Comparison of ENCODE assay signal across 12 cellular contexts in genomic region chr19:13121551-13122274, GRCh38. TPM values are rescaled to one million over a fixed set of nuclear protein-coding genes. Genes with fewer than 3 reads are reported as not detected.
A peak's percentile ranks its signal among the peaks of the same experiment; 100 is the strongest.
DNase-seq lines count a peak whose midpoint lies in the region; TF ChIP-seq lines count a peak whose summit lies in the region.
"Had no signal": no experiment of that assay in that cellular context is flagged by ENCODE, and none has a peak within 500 bp of the region (broad histone marks: within the 10 kb centered on the region; RNA-seq: fewer than 3 reads in every experiment).

No MANE protein-coding gene starts in this region.

- H3K4me2 ChIP-seq in fibroblast of lung (ENCODE audit: extremely low read depth, insufficient read depth, low read length), result no peak overlapping the region

- H3K27ac ChIP-seq in WERI-Rb-1 (peak overlapping the region; percentile 74), fibroblast of lung (ENCODE audit: insufficient read depth, low read length) (peak overlapping the region; percentile 39)
- H3K27ac ChIP-seq: transverse colon had no signal

- H3K36me3 ChIP-seq in WERI-Rb-1 (peaks cover 52% of the 10 kb centered on the region), fibroblast of lung (ENCODE audit: control insufficient read depth, insufficient read depth, low read length) (peaks cover 6% of the 10 kb centered on the region)
- H3K36me3 ChIP-seq: transverse colon had no signal

- CTCF ChIA-PET in activated CD4-positive, alpha-beta T cell treated with anti-CD3 and anti-CD28 coated beads, Interleukin-2, amount 10 ng/mL, durations not matched to agents 7 days and 5 days (lab: Charles Lee), result interaction anchor here (1.5 to 1.8 kb wide), 2 partner anchors 17 to 28 kb away, joined by 4 to 5 read pairs; partner anchors contain the start of genes IER2 and STX10

- H3K4me3 Mint-ChIP-seq in activated CD4-positive, alpha-beta T cell treated with anti-CD3 and anti-CD28 coated beads, Interleukin-2, amount 10 ng/mL, durations not matched to agents 7 days and 5 days, result no peak overlapping the region

- peak overlapping the region; percentile 20 for H3K27ac Mint-ChIP-seq in activated CD4-positive, alpha-beta T cell treated with anti-CD3 and anti-CD28 coated beads, Interleukin-2, amount 10 ng/mL, durations not matched to agents 7 days and 5 days

- H3K4me1 Mint-ChIP-seq in activated CD4-positive, alpha-beta T cell treated with anti-CD3 and anti-CD28 coated beads, Interleukin-2, amount 10 ng/mL, durations not matched to agents 7 days and 5 days, result peaks cover 43% of the 10 kb centered on the region

- no peak overlapping the region for H3K9ac ChIP-seq in fibroblast of lung (ENCODE audit: insufficient read depth, low read length)

- H3K27me3 Mint-ChIP-seq in activated CD4-positive, alpha-beta T cell treated with anti-CD3 and anti-CD28 coated beads, Interleukin-2, amount 10 ng/mL, durations not matched to agents 7 days and 5 days, result no peaks in the 10 kb centered on the region

- H2AFZ ChIP-seq in fibroblast of lung (ENCODE audit: low read length), result no peak overlapping the region

- H3K9me3 ChIP-seq in WERI-Rb-1 (ENCODE audit: severe bottlenecking), result no peaks in the 10 kb centered on the region
- no peaks in the 10 kb centered on the region for H3K9me3 ChIP-seq in fibroblast of lung (ENCODE audit: control insufficient read depth, insufficient read depth, low read depth, low read length)
- H3K9me3 ChIP-seq: transverse colon had no signal

- POLR2A ChIA-PET in activated CD4-positive, alpha-beta T cell treated with anti-CD3 and anti-CD28 coated beads, Interleukin-2, amount 10 ng/mL, durations not matched to agents 7 days and 5 days (lab: Charles Lee), result no interaction called here

- no peak for TF ChIP-seq CTCF in WERI-Rb-1 (IDR thresholded peaks at IDR 0.05; ENCODE audit: low read depth, low read length)
- TF ChIP-seq CTCF in fibroblast of lung (conservative IDR thresholded peaks at IDR 0.05 in 1 of 2, IDR thresholded peaks at IDR 0.05 in 1 of 2; ENCODE audit: low read depth in 1 of 2, low read length in 2 of 2), result no peak

- H4K20me1 ChIP-seq in fibroblast of lung (ENCODE audit: control insufficient read depth, extremely low read depth, insufficient read depth, low read length), result peaks cover 1% of the 10 kb centered on the region

- peaks cover 14% of the 10 kb centered on the region for H3K4me1 ChIP-seq in fibroblast of lung (ENCODE audit: control insufficient read depth, extremely low read depth, insufficient read depth, low read length)

- H3K9me3 Mint-ChIP-seq in activated CD4-positive, alpha-beta T cell treated with anti-CD3 and anti-CD28 coated beads, Interleukin-2, amount 10 ng/mL, durations not matched to agents 7 days and 5 days, result no peaks in the 10 kb centered on the region

- H3K27me3 ChIP-seq in WERI-Rb-1 (ENCODE audit: insufficient read depth, low read depth, severe bottlenecking) (no peaks in the 10 kb centered on the region), fibroblast of lung (ENCODE audit: control insufficient read depth, insufficient read depth, low read length) (no peaks in the 10 kb centered on the region)
- H3K27me3 ChIP-seq: dorsolateral prefrontal cortex, transverse colon had no signal

- peaks cover 75% of the 10 kb centered on the region for H3K79me2 ChIP-seq in fibroblast of lung (ENCODE audit: control insufficient read depth, insufficient read depth, low read length)

- DNase-seq in activated CD4-positive, alpha-beta T cell treated with anti-CD3 and anti-CD28 coated beads, Interleukin-2, amount 10 ng/mL, durations not matched to agents 7 days and 5 days, result no peak
- DNase-seq in activated CD4-positive, alpha-beta T cell treated with anti-CD3 and anti-CD28 coated beads, Interleukin-2, amount 50 U/mL, for 1 hour, result no peak
- no peak for DNase-seq in WERI-Rb-1
- no peak for DNase-seq in fibroblast of lung (ENCODE audit: low read depth in 2 of 2)
- peak; percentile 57 for DNase-seq in stimulated activated CD8-positive, alpha-beta memory T cell treated with anti-CD3 and anti-CD28 coated beads, Interleukin-4, amount 100 ng/mL, for 48 hours
- DNase-seq in retina, result no peak
- no peak for DNase-seq in NOMO-1 treated with dmso at 0.1 percent for 144 hours (lab: John Stamatoyannopoulos, UW; ENCODE audit: unreplicated experiment)
- no peak for DNase-seq in MV-4-11 (lab: John Stamatoyannopoulos, UW)
- DNase-seq: dorsolateral prefrontal cortex, T-helper 1 cell, transverse colon had no signal

- H3K36me3 Mint-ChIP-seq in activated CD4-positive, alpha-beta T cell treated with anti-CD3 and anti-CD28 coated beads, Interleukin-2, amount 10 ng/mL, durations not matched to agents 7 days and 5 days (ENCODE audit: low read depth), result peaks cover 10% of the 10 kb centered on the region

- no peak overlapping the region for H3K4me3 ChIP-seq in WERI-Rb-1 (ENCODE audit: low read depth, low read length)
- H3K4me3 ChIP-seq in fibroblast of lung (replicated peaks in 1 of 4; ENCODE audit: control extremely low read depth in 1 of 4, insufficient read depth in 1 of 4, low read depth in 3 of 4, low read length in 4 of 4), result no peak overlapping the region
- H3K4me3 ChIP-seq: transverse colon had no signal

RNA-seq across cellular contexts. Expression of gene NACC1, which starts 3.6 kb away (rescaled TPM):
- total RNA-seq in activated CD4-positive, alpha-beta T cell treated with anti-CD3 and anti-CD28 coated beads, Interleukin-2, amount 10 ng/mL, durations not matched to agents 7 days and 5 days, result 10 to 100 TPM; 57.8 to 63.8 TPM
- 24.7 and 31.9 TPM in 2 replicates for total RNA-seq in fibroblast of lung
- polyA plus RNA-seq in fibroblast of lung, result 33.5 and 64.7 TPM in 2 replicates
- polyA plus RNA-seq in fibroblast of lung (2012), result 38.6 and 61.6 TPM in 2 replicates
- 78.1 and 116 TPM in 2 replicates for polyA minus RNA-seq in fibroblast of lung (ENCODE audit: low replicate concordance)

RNA-seq across cellular contexts. Expression of gene TRMT1, which starts 5.2 kb away (rescaled TPM):
- total RNA-seq in activated CD4-positive, alpha-beta T cell treated with anti-CD3 and anti-CD28 coated beads, Interleukin-2, amount 10 ng/mL, durations not matched to agents 7 days and 5 days, result 10 to 100 TPM; 44.7 to 58.3 TPM
- total RNA-seq in fibroblast of lung, result 20.3 and 21.8 TPM in 2 replicates
- polyA plus RNA-seq in fibroblast of lung, result 12.2 and 17.9 TPM in 2 replicates
- 12.4 and 24.1 TPM in 2 replicates for polyA plus RNA-seq in fibroblast of lung (2012)
- 24.9 and 36.2 TPM in 2 replicates for polyA minus RNA-seq in fibroblast of lung (ENCODE audit: low replicate concordance)

RNA-seq across cellular contexts. Expression of gene LYL1, which starts 19.1 kb away (rescaled TPM):
- 1 to 10 TPM; 2.3 to 2.5 TPM for total RNA-seq in activated CD4-positive, alpha-beta T cell treated with anti-CD3 and anti-CD28 coated beads, Interleukin-2, amount 10 ng/mL, durations not matched to agents 7 days and 5 days
- under 0.01 and 1.2 TPM in 2 replicates for total RNA-seq in fibroblast of lung
- polyA plus RNA-seq in fibroblast of lung, result 0.26 and 0.30 TPM in 2 replicates
- 0.50 and 0.96 TPM in 2 replicates for polyA plus RNA-seq in fibroblast of lung (2012)
- polyA minus RNA-seq in fibroblast of lung (ENCODE audit: low replicate concordance), result 0.22 TPM in 1 of 2 replicates, not detected in the other
- total RNA-seq: A172 had no signal

RNA-seq across cellular contexts. Expression of gene STX10, which starts 28.5 kb away (rescaled TPM):
- total RNA-seq in activated CD4-positive, alpha-beta T cell treated with anti-CD3 and anti-CD28 coated beads, Interleukin-2, amount 10 ng/mL, durations not matched to agents 7 days and 5 days, result 10 to 100 TPM; 62.3 to 65.0 TPM
- 69.2 and 78.1 TPM in 2 replicates for total RNA-seq in fibroblast of lung
- 48.9 and 54.3 TPM in 2 replicates for polyA plus RNA-seq in fibroblast of lung
- polyA plus RNA-seq in fibroblast of lung (2012), result 61.8 and 73.6 TPM in 2 replicates
- polyA minus RNA-seq in fibroblast of lung (ENCODE audit: low replicate concordance), result 68.6 and 178 TPM in 2 replicates

RNA-seq across cellular contexts. Expression of gene IER2, which starts 28.5 kb away (rescaled TPM):
- 100 to 1,000 TPM; 167 to 188 TPM for total RNA-seq in activated CD4-positive, alpha-beta T cell treated with anti-CD3 and anti-CD28 coated beads, Interleukin-2, amount 10 ng/mL, durations not matched to agents 7 days and 5 days
- total RNA-seq in fibroblast of lung, result 21.1 and 26.4 TPM in 2 replicates
- polyA plus RNA-seq in fibroblast of lung, result 16.5 and 99.6 TPM in 2 replicates
- 30.8 and 154 TPM in 2 replicates for polyA plus RNA-seq in fibroblast of lung (2012)
- polyA minus RNA-seq in fibroblast of lung (ENCODE audit: low replicate concordance), result 9.2 and 22.2 TPM in 2 replicates
